8 cellular contexts compared by ENCODE assay signal in genomic region chr3:16177962-16178627, GRCh38. TPM values are rescaled to one million over a fixed set of nuclear protein-coding genes. Genes with fewer than 3 reads are reported as not detected.
DNase-seq lines count a peak whose midpoint lies in the region; ATAC-seq, FAIRE-seq and TF ChIP-seq lines count a peak whose summit lies in the region.

No MANE protein-coding gene starts in this region.

- intact Hi-C loops in HepG2 (cut with micrococcal nuclease; ENCODE audit: unreplicated experiment) = loop anchor here (1.0 to 5.0 kb wide), 4 partner anchors 69 to 546 kb away; no protein-coding TSS in a partner anchor

- peak overlapping the region; percentile 44 for H3K4me2 ChIP-seq in HepG2 (ENCODE audit: low read depth, low read length)

- in situ Hi-C loops in HepG2 (cut with HindIII; ENCODE audit: extremely low pct_ligation_motif_present, low pct_unique_long_range_greater_than_20kb) = no loop called here

- no peaks in the 10 kb centered on the region for H3K9me3 ChIP-seq in HepG2 (ENCODE audit: low read length)

- DNase-seq in T-helper 9 cell = peak; percentile 51
- DNase-seq in central memory CD8-positive, alpha-beta T cell (ENCODE audit: low spot score in 2 of 2) = peak; percentile 27 to 36
- DNase-seq in HepG2 (ENCODE audit: low spot score) = peak; percentile 42
- peak in 2 of 3 donors; percentile 5 to 58 for DNase-seq in stimulated activated CD4-positive, alpha-beta T cell treated with anti-CD3 and anti-CD28 coated beads, TNF-alpha, amount 100 ng/mL, for 1 hour (ENCODE audit: low read depth in 3 of 3, low spot score in 1 of 3)
- no peak for DNase-seq in erythroblast (lab: John Stamatoyannopoulos, UW)
- no peak for DNase-seq in DMS53 (lab: John Stamatoyannopoulos, UW)

- TF ChIP-seq RAD21 in HepG2 (CRISPR knock-in tag; IDR thresholded peaks at IDR 0.05) = peak; percentile 96

- H3K4me1 Mint-ChIP-seq in central memory CD8-positive, alpha-beta T cell = peaks cover 9% of the 10 kb centered on the region

- TF ChIP-seq POLR2A in HepG2 (IDR thresholded peaks at IDR 0.05; ENCODE audit: insufficient read depth in 1 of 2, low read depth in 2 of 2, low read length in 2 of 2) (no peak), erythroblast (IDR thresholded peaks at IDR 0.05; ENCODE audit: low read length) (no peak)

- no peak overlapping the region for H3K4me3 ChIP-seq in HepG2 (replicated peaks in 1 of 3; ENCODE audit: insufficient read depth in 1 of 3, low read depth in 2 of 3, low read length in 3 of 3)

- no TSS peak for BruUV-seq in HepG2 (replicated peaks; lab: Mats Ljungman, UMichigan)

- H3K4me3 Mint-ChIP-seq in central memory CD8-positive, alpha-beta T cell = no peak overlapping the region

- no peak overlapping the region for H3K27ac Mint-ChIP-seq in central memory CD8-positive, alpha-beta T cell (ENCODE audit: low read depth)

- H3K9me3 Mint-ChIP-seq in central memory CD8-positive, alpha-beta T cell = no peaks in the 10 kb centered on the region

- no peak overlapping the region for H2AFZ ChIP-seq in HepG2 (ENCODE audit: low read length)

- 36% methylated on average over 7 of the region's 22 CpGs for WGBS in HepG2 (ENCODE audit: low lambda C conversion rate)

- peaks cover 19% of the 10 kb centered on the region for H3K4me1 ChIP-seq in HepG2 (ENCODE audit: insufficient read depth, low read length)

- H3K27ac ChIP-seq in HepG2 (ENCODE audit: extremely low read length, insufficient read depth, low read length) = no peak overlapping the region

- POLR2A ChIA-PET in HepG2 (lab: Yijun Ruan, JAX) = interaction anchor here (0.7 to 1.6 kb wide), 2 partner anchors 118 to 128 kb away, joined by 3 to 4 read pairs; no protein-coding TSS in a partner anchor

- CTCF ChIA-PET in HepG2 (lab: Yijun Ruan, JAX; ENCODE audit: low intra/inter-chr PET ratio, low total read pairs) = interaction anchor here (0.6 to 3.9 kb wide), 3 partner anchors 69 to 131 kb away, joined by 3 to 58 read pairs (median 7); no protein-coding TSS in a partner anchor

- peak; percentile 99 for TF ChIP-seq CTCF in GM12873 (IDR thresholded peaks at IDR 0.05; ENCODE audit: insufficient read depth, low read depth, low read length, missing control alignments)
- TF ChIP-seq CTCF in HepG2 (CRISPR knock-in tag; IDR thresholded peaks at IDR 0.05) = peak; percentile 98

- H3K27me3 ChIP-seq in HepG2 (ENCODE audit: control insufficient read depth in 1 of 2, insufficient read depth in 2 of 2, low read length in 2 of 2) = peaks cover 3 to 56% of the 10 kb centered on the region in 2 experiments; a peak in 3 of 5 replicates

- H3K36me3 Mint-ChIP-seq in central memory CD8-positive, alpha-beta T cell (ENCODE audit: insufficient read depth) = no peaks in the 10 kb centered on the region

- peak; percentile 47 for FAIRE-seq in HepG2 (lab: Jason Lieb, UNC)

- H4K20me1 ChIP-seq in HepG2 (ENCODE audit: insufficient read depth, low read length) = no peaks in the 10 kb centered on the region

- H3K79me2 ChIP-seq in HepG2 (ENCODE audit: insufficient read depth, low read length) = no peaks in the 10 kb centered on the region

- peaks cover 45% of the 10 kb centered on the region for H3K27me3 Mint-ChIP-seq in central memory CD8-positive, alpha-beta T cell

- ATAC-seq in HG02981 (IDR thresholded peaks at IDR 0.05; ENCODE audit: unreplicated experiment) (peak; percentile 62), HepG2 (peak; percentile 90)
- ATAC-seq in central memory CD8-positive, alpha-beta T cell (replicated peaks; ENCODE audit: extremely low read depth, poor library complexity, severe bottlenecking) = peak; percentile 49

- TF ChIP-seq EP300 in HepG2 (IDR thresholded peaks at IDR 0.05; ENCODE audit: low read depth in 2 of 2, low read length in 2 of 2) (no peak), HepG2 (CRISPR knock-in tag; IDR thresholded peaks at IDR 0.05; ENCODE audit: borderline replicate concordance) (peak; percentile 30; the same call in 1 of the 2 replicates)

- H3K9ac ChIP-seq in HepG2 (ENCODE audit: insufficient read depth, low read depth, low read length) = no peak overlapping the region

- H3K36me3 ChIP-seq in HepG2 (replicated peaks in 1 of 2; ENCODE audit: control insufficient read depth in 1 of 2, insufficient read depth in 2 of 2, low read length in 2 of 2) = no peaks in the 10 kb centered on the region

TF ChIP-seq in HepG2, 621 proteins besides CTCF, POLR2A, EP300 and RAD21 (continues in another document):
- peak; percentile 63 for TF ChIP-seq YY1 (IDR thresholded peaks at IDR 0.05; ENCODE audit: insufficient read depth, insufficient replicate concordance, low read depth, low read length)
- no peak for TF ChIP-seq SIX1 (CRISPR knock-in tag; IDR thresholded peaks at IDR 0.05; ENCODE audit: borderline replicate concordance)
- TF ChIP-seq HMG20A (CRISPR knock-in tag; IDR thresholded peaks at IDR 0.05; ENCODE audit: borderline replicate concordance) = no peak
- no peak for TF ChIP-seq MTF2 (CRISPR knock-in tag; IDR thresholded peaks at IDR 0.05; ENCODE audit: borderline replicate concordance)
- no peak for TF ChIP-seq HIVEP1 (CRISPR knock-in tag; IDR thresholded peaks at IDR 0.05)
- TF ChIP-seq ZNF737 (CRISPR knock-in tag; IDR thresholded peaks at IDR 0.05; ENCODE audit: borderline replicate concordance) = no peak
- 0 out of 2 replicates have a peak, but pooled peaks have one; percentile 44 for TF ChIP-seq MEIS1 (CRISPR knock-in tag; IDR thresholded peaks at IDR 0.05; ENCODE audit: borderline replicate concordance)
- TF ChIP-seq ZNF768 (CRISPR knock-in tag; IDR thresholded peaks at IDR 0.05) = peak; percentile 46; the same call in 1 of the 2 replicates
- 0 out of 2 replicates have a peak, but pooled peaks have one; percentile 25 for TF ChIP-seq MIXL1 (CRISPR knock-in tag; IDR thresholded peaks at IDR 0.05)
- TF ChIP-seq ZFP36L2 (CRISPR knock-in tag; IDR thresholded peaks at IDR 0.05) = 0 out of 2 replicates have a peak, but pooled peaks have one; percentile 58
- TF ChIP-seq ZFYVE20 (CRISPR knock-in tag; IDR thresholded peaks at IDR 0.05; ENCODE audit: borderline replicate concordance, low read depth) = no peak
- 0 out of 2 replicates have a peak, but pooled peaks have one; percentile 30 for TF ChIP-seq SPEN (CRISPR knock-in tag; IDR thresholded peaks at IDR 0.05; ENCODE audit: low read depth)
- 0 out of 2 replicates have a peak, but pooled peaks have one; percentile 22 for TF ChIP-seq ARID5B (CRISPR knock-in tag; IDR thresholded peaks at IDR 0.05)
- no peak for TF ChIP-seq NR2F6 (IDR thresholded peaks at IDR 0.05)
- TF ChIP-seq NR2F6 (CRISPR knock-in tag; IDR thresholded peaks at IDR 0.05) = peak; percentile 39; the same call in 1 of the 2 replicates

RNA-seq across cellular contexts. Expression of gene GALNT15, which starts 3.6 kb away (rescaled TPM):
- total RNA-seq in HepG2 (2016; rRNA removed; fragmentation: Illumina TruSeq; extraction: Trizol) = 0.02 TPM in 1 of 2 replicates, not detected in the other
- not detected in 2 replicates for total RNA-seq in HepG2 (2016; cell fraction: cytosol; rRNA removed; fragmentation: Illumina TruSeq; extraction: Trizol; ENCODE audit: low read depth)
- 0.07 TPM in 1 of 2 replicates, not detected in the other for total RNA-seq in HepG2 (2016; cell fraction: insoluble cytoplasmic fraction; rRNA removed; fragmentation: Illumina TruSeq; extraction: Trizol)
- total RNA-seq in HepG2 (2016; cell fraction: membrane; rRNA removed; fragmentation: Illumina TruSeq; extraction: Trizol) = 0.17 TPM in 1 of 2 replicates, not detected in the other
- total RNA-seq in HepG2 (2016; cell fraction: nucleus; rRNA removed; fragmentation: Illumina TruSeq; extraction: Trizol) = not detected in 2 replicates
- 0.04 and 0.05 TPM in 2 replicates for polyA plus RNA-seq in HepG2 (2011; rRNA removed)
- polyA plus RNA-seq in HepG2 (2011; cell fraction: cytosol; rRNA removed) = 0.05 and 0.13 TPM in 2 replicates
- polyA plus RNA-seq in HepG2 (2011; cell fraction: nucleus; rRNA removed) = 0.05 and 0.16 TPM in 2 replicates
- polyA plus RNA-seq in HepG2 (2012) = 0.17 and 0.23 TPM in 2 replicates
- not detected in 2 replicates for polyA plus RNA-seq in HepG2 (2016; cell fraction: cytosol; fragmentation: Illumina TruSeq; extraction: Trizol; ENCODE audit: low read depth)
- 0.09 TPM in 1 of 2 replicates, not detected in the other for polyA plus RNA-seq in HepG2 (2016; cell fraction: insoluble cytoplasmic fraction; fragmentation: Illumina TruSeq; extraction: Trizol; ENCODE audit: low read depth)
- not detected in 2 replicates for polyA plus RNA-seq in HepG2 (2016; cell fraction: membrane; fragmentation: Illumina TruSeq; extraction: Trizol; ENCODE audit: low read depth)
- not detected in 2 replicates for polyA plus RNA-seq in HepG2 (2016; cell fraction: nucleus; fragmentation: Illumina TruSeq; extraction: Trizol; ENCODE audit: insufficient read depth, low read depth)
- polyA minus RNA-seq in HepG2 (2011; rRNA and poly(A)+ RNA removed; ENCODE audit: low replicate concordance) = 0.05 and 0.16 TPM in 2 replicates
- not detected in 2 replicates for polyA minus RNA-seq in HepG2 (2011; cell fraction: cytosol; rRNA and poly(A)+ RNA removed)
- polyA minus RNA-seq in HepG2 (2011; cell fraction: nucleus; rRNA and poly(A)+ RNA removed) = 0.26 and 0.62 TPM in 2 replicates

Comparison
In these comparisons a context has a peak if more than half of its experiments do, and no peak if none do; other contexts are left out.
1. DNase-seq: peak in T-helper 9 cell (single experiment), central memory CD8-positive, alpha-beta T cell (2 of 2), HepG2 (single experiment) and stimulated activated CD4-positive, alpha-beta T cell treated with anti-CD3 and anti-CD28 coated beads, TNF-alpha, amount 100 ng/mL, for 1 hour (2 of 3); none in erythroblast (0 of 2) and DMS53 (single experiment).
2. Peak in every context shown above with its lines, with median percentiles within 50 percentile points of each other: ATAC-seq.